ENCODE assay signal across 1 cellular context in genomic region chr13:106101201-106101600, GRCh38.
TF ChIP-seq lines count a peak whose summit lies in the region.

No MANE protein-coding gene starts in this region.

TF ChIP-seq in A549, 52 proteins besides CTCF, POLR2A, EP300 and RAD21 (continued from another document):
- no peak for TF ChIP-seq REST (IDR thresholded peaks at IDR 0.05)
- TF ChIP-seq BHLHE40 (IDR thresholded peaks at IDR 0.05; ENCODE audit: low read depth, low read length) = no peak
- no peak for TF ChIP-seq CHD4 (IDR thresholded peaks at IDR 0.05; ENCODE audit: borderline replicate concordance)
- no peak for TF ChIP-seq GATA3 (IDR thresholded peaks at IDR 0.05; ENCODE audit: borderline replicate concordance)
- TF ChIP-seq ATOH8 (CRISPR knock-in tag; IDR thresholded peaks at IDR 0.05; ENCODE audit: low read depth) = no peak
- no peak for TF ChIP-seq CEBPB (IDR thresholded peaks at IDR 0.05)
- no peak for TF ChIP-seq MAX (IDR thresholded peaks at IDR 0.05)
- TF ChIP-seq HOXA7 (CRISPR knock-in tag; IDR thresholded peaks at IDR 0.05) = no peak
- no peak for TF ChIP-seq ZFP36 (IDR thresholded peaks at IDR 0.05; ENCODE audit: borderline replicate concordance, partially characterized antibody)
TF ChIP-seq in A549: peak in this region for 0.
